In genomic region chr17:36932383-36933173, GRCh38 we compare ENCODE assay signal across 10 cellular contexts. TPM values are rescaled to one million over a fixed set of nuclear protein-coding genes. Genes with fewer than 3 reads are reported as not detected.
DNase-seq lines count a peak whose midpoint lies in the region; ATAC-seq, FAIRE-seq and TF ChIP-seq lines count a peak whose summit lies in the region.
"Had no signal": no experiment of that assay in that cellular context is flagged by ENCODE, and none has a peak within 500 bp of the region (broad histone marks: within the 10 kb centered on the region; RNA-seq: fewer than 3 reads in every experiment).

No MANE protein-coding gene starts in this region.

- H3K9ac ChIP-seq in mammary epithelial cell (ENCODE audit: insufficient read depth, low read length) = no peak overlapping the region

- no peak for FAIRE-seq in HTR-8/SVneo (lab: Jason Lieb, UNC)

- TF ChIP-seq EP300 in transverse colon (IDR thresholded peaks at IDR 0.05; ENCODE audit: low read depth) = no peak

- no peaks in the 10 kb centered on the region for H3K9me3 ChIP-seq in mammary epithelial cell (replicated peaks; ENCODE audit: insufficient read depth, low read length)
- H3K9me3 ChIP-seq in muscle layer of duodenum (ENCODE audit: control insufficient read depth in 1 of 2, low read length in 2 of 2) = no peaks in the 10 kb centered on the region
- H3K9me3 ChIP-seq in transverse colon = no peaks in the 10 kb centered on the region

- peak; percentile 29 for DNase-seq in AG08396 (ENCODE audit: low spot score)
- peak; percentile 47 for DNase-seq in GM13977 (ENCODE audit: low spot score)
- DNase-seq in mammary epithelial cell = no peak
- no peak for DNase-seq in transverse colon
- DNase-seq in HTR-8/SVneo (ENCODE audit: insufficient read length, low spot score) = no peak
- DNase-seq: KG1, NCI-H524 treated with DMSO at 0.1 percent for 48 hours had no signal

- no peaks in the 10 kb centered on the region for H3K79me2 ChIP-seq in mammary epithelial cell (ENCODE audit: insufficient read depth, low read length)

- no peak overlapping the region for H3K27ac ChIP-seq in mammary epithelial cell (ENCODE audit: insufficient read depth, low read depth, low read length)
- H3K27ac ChIP-seq in muscle layer of duodenum (ENCODE audit: low read length) = no peak overlapping the region
- no peak overlapping the region for H3K27ac ChIP-seq in transverse colon

- peak overlapping the region; percentile 69 for H3K4me2 ChIP-seq in mammary epithelial cell (ENCODE audit: insufficient read depth, low read depth, low read length)

- 23% methylated on average over 25 of the region's 36 CpGs for WGBS in mammary epithelial cell (ENCODE audit: low coverage, missing lambda C conversion rate)
- 8 to 18% methylated on average over 9 to 36 of the region's 36 CpGs for WGBS in transverse colon (ENCODE audit: low coverage in 1 of 2), 2 donors

- TF ChIP-seq POLR2A in transverse colon (IDR thresholded peaks at IDR 0.05) = no peak

- peaks cover 86% of the 10 kb centered on the region for H3K27me3 ChIP-seq in mammary epithelial cell (ENCODE audit: insufficient read depth, low read length)
- peaks cover 98% of the 10 kb centered on the region for H3K27me3 ChIP-seq in muscle layer of duodenum (ENCODE audit: low read depth, low read length)
- H3K27me3 ChIP-seq in transverse colon = peaks cover 100% of the 10 kb centered on the region

- in situ Hi-C loops in GM13977 (cut with MboI; ENCODE audit: low pct_unique_long_range_greater_than_20kb, low sequenced_read_pairs, unreplicated experiment) = no loop called here
- in situ Hi-C loops in mammary epithelial cell (cut with MboI; ENCODE audit: low sequenced_read_pairs in 2 of 2) = no loop called here
- in situ Hi-C loops in transverse colon (cut with MboI; ENCODE audit: low pct_ligation_motif_present in 1 of 4, low pct_unique_long_range_greater_than_20kb in 1 of 4, low sequenced_read_pairs in 3 of 4) = no loop called here

- ATAC-seq in GM21717 (IDR thresholded peaks at IDR 0.05; ENCODE audit: unreplicated experiment) = no peak
- ATAC-seq in GM19023 (IDR thresholded peaks at IDR 0.05; ENCODE audit: unreplicated experiment) = no peak

- H3K4me3 ChIP-seq in mammary epithelial cell (replicated peaks in 1 of 3; ENCODE audit: insufficient read depth in 1 of 3, low read depth in 2 of 3, low read length in 3 of 3) (no peak overlapping the region), muscle layer of duodenum (ENCODE audit: low read depth in 1 of 2, low read length in 2 of 2) (peak overlapping the region; percentile 8 to 15), transverse colon (peak overlapping the region in 1 of 4 donors; percentile 36)

- BruUV-seq in mammary epithelial cell (replicated peaks; lab: Mats Ljungman, UMichigan) = no TSS peak

- TF ChIP-seq CTCF in GM13977 (IDR thresholded peaks at IDR 0.05; ENCODE audit: extremely low read depth, insufficient read depth, missing control alignments) (no peak), mammary epithelial cell (conservative IDR thresholded peaks at IDR 0.05 in 1 of 2, IDR thresholded peaks at IDR 0.05 in 1 of 2; ENCODE audit: extremely low read depth in 1 of 2, insufficient read depth in 1 of 2, low read depth in 1 of 2, low read length in 2 of 2) (no peak), transverse colon (IDR thresholded peaks at IDR 0.05) (no peak)

- no peaks in the 10 kb centered on the region for H3K36me3 ChIP-seq in mammary epithelial cell (ENCODE audit: insufficient read depth, low read length)
- H3K36me3 ChIP-seq in muscle layer of duodenum (ENCODE audit: control insufficient read depth in 1 of 2, insufficient read depth in 2 of 2, low read length in 2 of 2) = no peaks in the 10 kb centered on the region
- H3K36me3 ChIP-seq in transverse colon = no peaks in the 10 kb centered on the region

- H4K20me1 ChIP-seq in mammary epithelial cell (ENCODE audit: insufficient read depth, low read length) = no peaks in the 10 kb centered on the region

- H3K4me1 ChIP-seq in mammary epithelial cell (ENCODE audit: insufficient read depth, low read length) (peaks cover 33% of the 10 kb centered on the region), muscle layer of duodenum (ENCODE audit: control insufficient read depth in 1 of 2, insufficient read depth in 2 of 2, low read length in 2 of 2) (peaks cover 3 to 60% of the 10 kb centered on the region in 2 donors), transverse colon (peaks cover 31 to 63% (median 59%) of the 10 kb centered on the region in 4 donors)

- intact Hi-C loops in mammary epithelial cell (cut with micrococcal nuclease) = loop anchor here (10.0 kb wide), 1 partner anchor 1128 kb away; the partner anchor contains the start of gene TAF15
- intact Hi-C loops in transverse colon (cut with DNase I; ENCODE audit: low total_unique reads) = no loop called here

- CTCF ChIA-PET in mammary epithelial cell (lab: Charles Lee; ENCODE audit: low non-redundant PET) = no interaction called here

- dilution Hi-C loops in mammary epithelial cell (cut with HindIII; ENCODE audit: low sequenced_read_pairs) = no loop called here

- peak overlapping the region; percentile 16 for H2AFZ ChIP-seq in mammary epithelial cell (ENCODE audit: low read depth, low read length)

RNA-seq across cellular contexts. Expression of gene LHX1, which starts 4.7 kb away (rescaled TPM):
- not detected for total RNA-seq in mammary epithelial cell
- polyA plus RNA-seq in mammary epithelial cell = not detected
- not detected for polyA minus RNA-seq in mammary epithelial cell
- total RNA-seq in transverse colon = not detected

RNA-seq across cellular contexts. Expression of gene AATF, which starts 16.2 kb away (rescaled TPM):
- total RNA-seq in mammary epithelial cell (10 to 100 TPM; 21.2 to 70.3 TPM), transverse colon (10 to 100 TPM; 16.5 to 54.2 (median 26.9) TPM)
- 19.0 TPM for polyA plus RNA-seq in mammary epithelial cell
- 54.6 TPM for polyA minus RNA-seq in mammary epithelial cell

Comparison
In these comparisons a context has a peak if more than half of its experiments do, and no peak if none do; other contexts are left out.
1. DNase-seq: peak in AG08396 (single experiment) and GM13977 (single experiment); none in mammary epithelial cell (single experiment), transverse colon (single experiment) and HTR-8/SVneo (single experiment).
2. H3K4me3 ChIP-seq: peak in muscle layer of duodenum (2 of 2); none in mammary epithelial cell (0 of 3).